Comparison of ENCODE assay signal across 15 cellular contexts in genomic region chr2:62501794-62502500, GRCh38. TPM values are rescaled to one million over a fixed set of nuclear protein-coding genes. Genes with fewer than 3 reads are reported as not detected.
DNase-seq lines count a peak whose midpoint lies in the region; ATAC-seq, FAIRE-seq and TF ChIP-seq lines count a peak whose summit lies in the region.
"Had no signal": no experiment of that assay in that cellular context is flagged by ENCODE, and none has a peak within 500 bp of the region (broad histone marks: within the 10 kb centered on the region; RNA-seq: fewer than 3 reads in every experiment).

No MANE protein-coding gene starts in this region.

- peaks cover 0 to 6% (median 0%) of the 10 kb centered on the region in 9 donors for H3K36me3 ChIP-seq in heart left ventricle
- H3K36me3 ChIP-seq: right atrium auricular region, stomach had no signal

- FAIRE-seq in GM12891 (lab: Jason Lieb, UNC) (peak; percentile 63), GM19239 (lab: Jason Lieb, UNC) (no peak)

- H3K4me1 ChIP-seq in heart left ventricle: peaks cover 0 to 17% (median 7%) of the 10 kb centered on the region in 12 donors

- POLR2A ChIA-PET in AG04450 (lab: Yijun Ruan, JAX): no interaction called here

- intact Hi-C loops in heart left ventricle (cut with DNase I): loop anchor here in 3 of 10 donors (10.0 kb wide), 1 partner anchor 203 kb away; the partner anchor contains the start of gene EHBP1 (in 3 of the 3)

- H3K27me3 ChIP-seq in AG04450 (ENCODE audit: control insufficient read depth, insufficient read depth, low read length) (no peaks in the 10 kb centered on the region), heart left ventricle (no peaks in the 10 kb centered on the region)
- H3K27me3 ChIP-seq: heart right ventricle, right atrium auricular region, stomach had no signal

- H3K9me3 ChIP-seq in AG04450 (ENCODE audit: control insufficient read depth, insufficient read depth, low read length) (no peaks in the 10 kb centered on the region), heart left ventricle (no peaks in the 10 kb centered on the region)
- H3K9me3 ChIP-seq: heart right ventricle, right atrium auricular region, stomach had no signal

- no peak for ATAC-seq in heart left ventricle
- no peak for ATAC-seq in HG02763 (IDR thresholded peaks at IDR 0.05; ENCODE audit: unreplicated experiment)
- ATAC-seq: activated naive CD8-positive, alpha-beta T cell treated with anti-CD3 and anti-CD28 coated beads, Interleukin-2, amount 50 U/mL, for 24 hours; heart right ventricle; left lobe of liver; natural killer cell treated with Interleukin-12 subunit alpha and Interleukin-12 subunit beta and Interleukin-15 and Interleukin-18, amount 100 ng/mL, for 72 hours had no signal

- WGBS in heart left ventricle, 4 donors: 81 to 86% (median 83%) methylated on average over 4 of the region's 4 CpGs

- no peak for TF ChIP-seq CTCF in AG04450 (IDR thresholded peaks at IDR 0.05; ENCODE audit: low read depth, low read length)
- TF ChIP-seq CTCF in heart left ventricle (IDR thresholded peaks at IDR 0.05): no peak

- TF ChIP-seq POLR2A in GM12891 (IDR thresholded peaks at IDR 0.05; ENCODE audit: low read depth, low read length) (no peak), heart left ventricle (IDR thresholded peaks at IDR 0.05) (no peak)

- in situ Hi-C loops in SK-MEL-5 (cut with HindIII; ENCODE audit: low pct_unique_long_range_greater_than_20kb, low sequenced_read_pairs): no loop called here

- H3K27ac ChIP-seq in AG04450 (ENCODE audit: low read depth, low read length): peak overlapping the region; percentile 11
- no peak overlapping the region for H3K27ac ChIP-seq in heart left ventricle
- H3K27ac ChIP-seq: heart right ventricle, right atrium auricular region, stomach had no signal

- CTCF ChIA-PET in AG04450 (lab: Charles Lee): no interaction called here

- H3K4me3 ChIP-seq in AG04450 (ENCODE audit: low read depth, low read length): no peak overlapping the region
- H3K4me3 ChIP-seq in heart left ventricle: no peak overlapping the region
- H3K4me3 ChIP-seq: heart right ventricle, right atrium auricular region, stomach had no signal

- peak; percentile 15 for DNase-seq in AG04450 (ENCODE audit: low read depth, low spot score)
- no peak for DNase-seq in GM12891 (ENCODE audit: insufficient read length, low spot score)
- peak; percentile 54 for DNase-seq in SK-MEL-5 (ENCODE audit: low read depth, low spot score)
- DNase-seq in fibroblast of peridontal ligament (ENCODE audit: extremely low read depth): peak; percentile 83
- DNase-seq in GM19239 (ENCODE audit: insufficient read length, low spot score): no peak
- DNase-seq in NOMO-1 (lab: John Stamatoyannopoulos, UW; ENCODE audit: unreplicated experiment in 2 of 2): no peak
- DNase-seq in heart left ventricle: no peak
- DNase-seq: activated naive CD8-positive, alpha-beta T cell treated with anti-CD3 and anti-CD28 coated beads, Interleukin-2, amount 50 U/mL, for 24 hours; heart right ventricle; NCI-H1694; stomach had no signal

TF ChIP-seq in GM12891, 5 proteins besides CTCF, POLR2A, EP300 and RAD21:
- TF ChIP-seq TAF1 (IDR thresholded peaks at IDR 0.05; ENCODE audit: low read depth, low read length): no peak
- TF ChIP-seq POLR2AphosphoS5 (IDR thresholded peaks at IDR 0.05; ENCODE audit: low read depth, low read length): no peak
- no peak for TF ChIP-seq PAX5 (IDR thresholded peaks at IDR 0.05; ENCODE audit: insufficient read depth, low read length, severe bottlenecking)
- TF ChIP-seq SPI1 (IDR thresholded peaks at IDR 0.05; ENCODE audit: low read depth, low read length): no peak
- no peak for TF ChIP-seq POU2F2 (IDR thresholded peaks at IDR 0.05; ENCODE audit: low read depth, low read length)

RNA-seq across cellular contexts. Expression of gene TMEM17, which starts 4.0 kb away (rescaled TPM):
- 2.1 and 2.5 TPM in 2 replicates for polyA plus RNA-seq in AG04450 (2011; rRNA removed)
- 0.46 and 1.1 TPM in 2 replicates for polyA minus RNA-seq in AG04450 (2011; rRNA and poly(A)+ RNA removed)
- polyA plus RNA-seq in GM12891 (2012; ENCODE audit: low read depth, missing spikeins): 0.67 TPM
- total RNA-seq in SK-MEL-5 (2014; rRNA removed; shearing (Covaris generic)): 8.0 and 9.3 TPM in 2 replicates
- polyA plus RNA-seq in SK-MEL-5 (2015; cell fraction: cytosol; rRNA removed): 9.8 and 10.0 TPM in 2 replicates
- polyA plus RNA-seq in SK-MEL-5 (2015; cell fraction: nucleus; rRNA removed): 8.0 and 9.7 TPM in 2 replicates
- 1 to 10 TPM; 1.2 to 2.3 (median 1.6) TPM for total RNA-seq in heart left ventricle
- 1 to 10 TPM in 1 of 2 donors, under 1 TPM in 1; 0.80 to 1.1 TPM for polyA plus RNA-seq in heart left ventricle

Comparison
In these comparisons a context has a peak if more than half of its experiments do, and no peak if none do; other contexts are left out.
1. DNase-seq: peak in AG04450 (single experiment), SK-MEL-5 (single experiment) and fibroblast of peridontal ligament (single experiment); none in GM12891 (single experiment), GM19239 (single experiment), NOMO-1 (0 of 2) and heart left ventricle (0 of 5).